Comparison of ENCODE assay signal across 1 cellular context in genomic region chr21:44301961-44302406, GRCh38.
TF ChIP-seq lines count a peak whose summit lies in the region.

No MANE protein-coding gene starts in this region.

TF ChIP-seq in HepG2, 621 proteins besides CTCF, POLR2A, EP300 and RAD21:
- TF ChIP-seq DMTF1 (CRISPR knock-in tag; IDR thresholded peaks at IDR 0.05) (no peak), ZNF572 (CRISPR knock-in tag; IDR thresholded peaks at IDR 0.05) (0 out of 2 replicates have a peak, but pooled peaks have one; percentile 65), PITX1 (CRISPR knock-in tag; IDR thresholded peaks at IDR 0.05) (0 out of 2 replicates have a peak, but pooled peaks have one; percentile 13), HNRNPL (IDR thresholded peaks at IDR 0.05; ENCODE audit: low read depth, low read length) (peak; percentile 87; the same call in 1 of the 2 replicates), HIC2 (CRISPR knock-in tag; IDR thresholded peaks at IDR 0.05; ENCODE audit: low read depth) (peak; percentile 54; the same call in 1 of the 2 replicates), RBFOX2 (IDR thresholded peaks at IDR 0.05; ENCODE audit: low read depth, low read length) (peak; percentile 47; the same call in 1 of the 2 replicates), DDIT3 (CRISPR knock-in tag; IDR thresholded peaks at IDR 0.05) (no peak), MTA1 (CRISPR knock-in tag; IDR thresholded peaks at IDR 0.05; ENCODE audit: borderline replicate concordance) (0 out of 2 replicates have a peak, but pooled peaks have one; percentile 7), THAP9 (CRISPR knock-in tag; IDR thresholded peaks at IDR 0.05; ENCODE audit: borderline replicate concordance) (peak; percentile 61; the same call in 1 of the 2 replicates), ZNF235 (CRISPR knock-in tag; IDR thresholded peaks at IDR 0.05; ENCODE audit: borderline replicate concordance) (no peak), KDM5B (CRISPR knock-in tag; IDR thresholded peaks at IDR 0.05; ENCODE audit: borderline replicate concordance) (0 out of 2 replicates have a peak, but pooled peaks have one; percentile 5)
